In genomic region chr10:124035928-124036558, GRCh38 we compare ENCODE assay signal across 8 cellular contexts. TPM values are rescaled to one million over a fixed set of nuclear protein-coding genes. Genes with fewer than 3 reads are reported as not detected.
DNase-seq lines count a peak whose midpoint lies in the region; ATAC-seq, FAIRE-seq and TF ChIP-seq lines count a peak whose summit lies in the region.

No MANE protein-coding gene starts in this region.

- in situ Hi-C loops in HAP-1 (cut with MboI; ENCODE audit: low sequenced_read_pairs), result no loop called here

- TF ChIP-seq EP300 in A549 (IDR thresholded peaks at IDR 0.05), result no peak

- TF ChIP-seq RAD21 in A549 (conservative IDR thresholded peaks at IDR 0.05 in 1 of 2, IDR thresholded peaks at IDR 0.05 in 1 of 2), result no peak

- H3K9me3 ChIP-seq in A549 (no peaks in the 10 kb centered on the region), OCI-LY3 (ENCODE audit: insufficient read depth, low read length) (no peaks in the 10 kb centered on the region), HAP-1 (no peaks in the 10 kb centered on the region)

- peak overlapping the region; percentile 44 for H3K9ac ChIP-seq in OCI-LY3 (ENCODE audit: low read length)

- ATAC-seq in A549 (peak; percentile 38 to 62; a peak in 3 of 6 replicates), GM18858 (IDR thresholded peaks at IDR 0.05; ENCODE audit: unreplicated experiment) (peak; percentile 97), HG02970 (IDR thresholded peaks at IDR 0.05; ENCODE audit: low FRiP score, unreplicated experiment) (peak; percentile 95)

- no peak overlapping the region for H3K4me2 ChIP-seq in A549
- peak overlapping the region; percentile 71 for H3K4me2 ChIP-seq in OCI-LY3 (ENCODE audit: low read length)

- H3K36me3 ChIP-seq in OCI-LY3 (replicated peaks; ENCODE audit: low read depth, low read length), result no peaks in the 10 kb centered on the region
- H3K36me3 ChIP-seq in HAP-1 (replicated peaks), result no peaks in the 10 kb centered on the region

- H3K27ac Mint-ChIP-seq in endothelial cell (ENCODE audit: unreplicated experiment), result peak overlapping the region; percentile 75

- TF ChIP-seq POLR2A in A549 (IDR thresholded peaks at IDR 0.05; ENCODE audit: low read length), result no peak

- H3K4me3 ChIP-seq in A549 (no peak overlapping the region), OCI-LY3 (ENCODE audit: low read length) (peak overlapping the region; percentile 61), HAP-1 (no peak overlapping the region)

- peak overlapping the region; percentile 10; the same call in 1 of the 2 replicates for H2AFZ ChIP-seq in OCI-LY3 (ENCODE audit: low read depth, low read length)

- H3K4me1 Mint-ChIP-seq in endothelial cell (ENCODE audit: unreplicated experiment), result peaks cover 18% of the 10 kb centered on the region

- H3K27me3 ChIP-seq in OCI-LY3 (ENCODE audit: low read depth, low read length) (peaks cover 26% of the 10 kb centered on the region), HAP-1 (ENCODE audit: low read depth) (no peaks in the 10 kb centered on the region)

- CTCF ChIA-PET in A549 (lab: Yijun Ruan, JAX), result interaction anchor here (1.4 to 2.5 kb wide), 2 partner anchors 41 to 353 kb away, joined by 6 to 15 read pairs; no protein-coding TSS in a partner anchor

- H3K4me1 ChIP-seq in A549 (peaks cover 12% of the 10 kb centered on the region; the same call in 2 of the 3 replicates), OCI-LY3 (ENCODE audit: low read length) (peaks cover 38% of the 10 kb centered on the region), HAP-1 (no peaks in the 10 kb centered on the region)

- no peaks in the 10 kb centered on the region for H3K9me3 Mint-ChIP-seq in endothelial cell (ENCODE audit: unreplicated experiment)

- H3K27me3 Mint-ChIP-seq in endothelial cell (ENCODE audit: unreplicated experiment), result peaks cover 8% of the 10 kb centered on the region

- whole genome bisulfite sequencing in A549 (ENCODE audit: missing lambda C conversion rate), result 71% methylated on average over 13 of the region's 21 CpGs

- TF ChIP-seq CTCF in A549 (IDR thresholded peaks at IDR 0.05) (no peak), OCI-LY3 (IDR thresholded peaks at IDR 0.05; ENCODE audit: low read depth, low read length) (no peak), endothelial cell (IDR thresholded peaks at IDR 0.05; ENCODE audit: unreplicated experiment) (no peak)

- peaks cover 50% of the 10 kb centered on the region for H3K36me3 Mint-ChIP-seq in endothelial cell (ENCODE audit: low read depth, unreplicated experiment)

- H3K27ac ChIP-seq in A549 (no peak overlapping the region; a peak in 1 of 6 replicates), OCI-LY3 (ENCODE audit: low read length) (peak overlapping the region; percentile 52)

- no peaks in the 10 kb centered on the region for H3K79me2 ChIP-seq in OCI-LY3 (ENCODE audit: low read length)

- H4K20me1 ChIP-seq in OCI-LY3 (ENCODE audit: insufficient read depth, low read length), result no peaks in the 10 kb centered on the region

- peak overlapping the region; percentile 51 for H3K4me3 Mint-ChIP-seq in endothelial cell (ENCODE audit: unreplicated experiment)

- no peak for FAIRE-seq in A549 (lab: Jason Lieb, UNC)

- DNase-seq in A549 (ENCODE audit: low read depth in 1 of 2, low spot score in 1 of 2) (peak in 1 of 2 experiments; percentile 56), endothelial cell (ENCODE audit: low spot score) (no peak), HAP-1 (ENCODE audit: low spot score in 2 of 2) (no peak), SW 1271 (lab: John Stamatoyannopoulos, UW) (no peak)
- peak; percentile 44 for DNase-seq in stimulated activated CD8-positive, alpha-beta memory T cell treated with anti-CD3 and anti-CD28 coated beads, Interleukin-4, amount 100 ng/mL, for 48 hours

- POLR2A ChIA-PET in A549 (lab: Yijun Ruan, JAX), result no interaction called here

TF ChIP-seq in A549, 52 proteins besides CTCF, POLR2A, EP300 and RAD21:
- TF ChIP-seq, protein P1, sequence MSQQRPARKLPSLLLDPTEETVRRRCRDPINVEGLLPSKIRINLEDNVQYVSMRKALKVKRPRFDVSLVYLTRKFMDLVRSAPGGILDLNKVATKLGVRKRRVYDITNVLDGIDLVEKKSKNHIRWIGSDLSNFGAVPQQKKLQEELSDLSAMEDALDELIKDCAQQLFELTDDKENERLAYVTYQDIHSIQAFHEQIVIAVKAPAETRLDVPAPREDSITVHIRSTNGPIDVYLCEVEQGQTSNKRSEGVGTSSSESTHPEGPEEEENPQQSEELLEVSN (IDR thresholded peaks at IDR 0.05; ENCODE audit: borderline replicate concordance, low read depth), result no peak
- no peak for TF ChIP-seq ZC3H11A (IDR thresholded peaks at IDR 0.05)
- TF ChIP-seq BCL3 (IDR thresholded peaks at IDR 0.05), result no peak
- no peak for TF ChIP-seq HOXA7 (CRISPR knock-in tag; IDR thresholded peaks at IDR 0.05)
- no peak for TF ChIP-seq CEBPB (IDR thresholded peaks at IDR 0.05)
- TF ChIP-seq KDM5A (IDR thresholded peaks at IDR 0.05), result no peak
- TF ChIP-seq FOSB (CRISPR knock-in tag; IDR thresholded peaks at IDR 0.05), result no peak
- no peak for TF ChIP-seq CHD2 (IDR thresholded peaks at IDR 0.05; ENCODE audit: low read length, partially characterized antibody)
- no peak for TF ChIP-seq NPAS2 (CRISPR knock-in tag; IDR thresholded peaks at IDR 0.05; ENCODE audit: borderline replicate concordance)
- TF ChIP-seq HES2 (IDR thresholded peaks at IDR 0.05), result no peak
- no peak for TF ChIP-seq HDAC2 (IDR thresholded peaks at IDR 0.05)
- TF ChIP-seq EHF (CRISPR knock-in tag; IDR thresholded peaks at IDR 0.05), result no peak
- TF ChIP-seq REST (IDR thresholded peaks at IDR 0.05), result no peak
- no peak for TF ChIP-seq RFX5 (IDR thresholded peaks at IDR 0.05)
- no peak for TF ChIP-seq SMC3 (IDR thresholded peaks at IDR 0.05)
- no peak for TF ChIP-seq NR3C1 (IDR thresholded peaks at IDR 0.05)
- TF ChIP-seq MAFK (IDR thresholded peaks at IDR 0.05; ENCODE audit: partially characterized antibody), result no peak
- no peak for TF ChIP-seq MAZ (IDR thresholded peaks at IDR 0.05; ENCODE audit: borderline replicate concordance, low read depth, low read length)
- TF ChIP-seq ZNF302 (CRISPR knock-in tag; IDR thresholded peaks at IDR 0.05), result no peak
- no peak for TF ChIP-seq USF2 (IDR thresholded peaks at IDR 0.05)

RNA-seq across cellular contexts. Expression of gene CHST15, which starts 57.4 kb away (rescaled TPM):
- polyA plus RNA-seq in A549 (2011; rRNA removed), result 10.3 and 10.4 TPM in 2 replicates
- 2.5 and 3.2 TPM in 2 replicates for polyA plus RNA-seq in A549 (2012; cell fraction: cytosol; rRNA removed)
- polyA plus RNA-seq in A549 (2012; cell fraction: nucleus; rRNA removed), result 3.5 and 4.5 TPM in 2 replicates
- polyA plus RNA-seq in A549 (2017; fragmentation: RNase III; extraction: RNeasy Plus Mini Kit Qiagen cat#74134 plus additional on column Dnase treatment), result 5.1 to 5.8 TPM (median 5.6 TPM) in 3 replicates
- polyA minus RNA-seq in A549 (2011; rRNA and poly(A)+ RNA removed), result 12.5 and 12.6 TPM in 2 replicates
- total RNA-seq in endothelial cell (ENCODE audit: unreplicated experiment), result 148 TPM
